In genomic region chr20:34705008-34705382, GRCh38 we compare ENCODE assay signal across 8 cellular contexts. TPM values are rescaled to one million over a fixed set of nuclear protein-coding genes. Genes with fewer than 3 reads are reported as not detected.
DNase-seq lines count a peak whose midpoint lies in the region; ATAC-seq and TF ChIP-seq lines count a peak whose summit lies in the region.

No MANE protein-coding gene starts in this region.

- no peak for TF ChIP-seq EP300 in esophagus muscularis mucosa (IDR thresholded peaks at IDR 0.05)

- H3K4me3 ChIP-seq in GM12864 (ENCODE audit: low read depth, low read length) (peak overlapping the region; percentile 71), esophagus muscularis mucosa (peak overlapping the region; percentile 69 to 97 (median 90)), psoas muscle (peak overlapping the region; percentile 81)

- TF ChIP-seq CTCF in GM12864 (IDR thresholded peaks at IDR 0.05; ENCODE audit: low read depth, low read length, missing control alignments) (no peak), RWPE1 (conservative IDR thresholded peaks at IDR 0.05; ENCODE audit: low read depth) (no peak), esophagus muscularis mucosa (IDR thresholded peaks at IDR 0.05) (no peak), psoas muscle (IDR thresholded peaks at IDR 0.05) (no peak), GM20000 (IDR thresholded peaks at IDR 0.05; ENCODE audit: extremely low read depth, missing control alignments) (no peak)

- DNase-seq in GM12864 (ENCODE audit: low read depth) (no peak), RWPE1 (ENCODE audit: low spot score) (no peak), esophagus muscularis mucosa (ENCODE audit: extremely low spot score) (no peak), psoas muscle (no peak), GM20000 (ENCODE audit: low spot score) (no peak)

- 14% methylated on average over 5 of the region's 5 CpGs for WGBS in esophagus muscularis mucosa
- 14 to 25% (median 20%) methylated on average over 5 of the region's 5 CpGs for WGBS in psoas muscle, 3 donors

- ATAC-seq in psoas muscle, result no peak
- ATAC-seq in activated CD4-positive, CD25-positive, alpha-beta regulatory T cell treated with anti-CD3 and anti-CD28 coated beads, Interleukin-2, amount 50 U/mL, for 24 hours, result no peak
- ATAC-seq in HG03342 (IDR thresholded peaks at IDR 0.05; ENCODE audit: unreplicated experiment), result no peak
- no peak for ATAC-seq in HG03520 (IDR thresholded peaks at IDR 0.05; ENCODE audit: unreplicated experiment)

- peaks cover 37 to 58% (median 50%) of the 10 kb centered on the region in 4 donors for H3K4me1 ChIP-seq in esophagus muscularis mucosa
- H3K4me1 ChIP-seq in psoas muscle, result peaks cover 23% of the 10 kb centered on the region

- no peak for TF ChIP-seq POLR2A in esophagus muscularis mucosa (IDR thresholded peaks at IDR 0.05; ENCODE audit: low read depth)

- H3K27me3 ChIP-seq in esophagus muscularis mucosa (no peaks in the 10 kb centered on the region), psoas muscle (ENCODE audit: insufficient read depth in 3 of 3, low read length in 2 of 3) (no peaks in the 10 kb centered on the region)

- H3K9me3 ChIP-seq in esophagus muscularis mucosa (no peaks in the 10 kb centered on the region), psoas muscle (no peaks in the 10 kb centered on the region)

- intact Hi-C loops in esophagus muscularis mucosa (cut with DNase I) (loop anchor here (5.0 to 10.0 kb wide), 3 partner anchors 128 to 400 kb away; partner anchors contain the start of gene AHCY), psoas muscle (cut with DNase I) (loop anchor here (5.0 to 10.0 kb wide), 4 partner anchors 128 to 390 kb away; partner anchors contain the start of gene MAP1LC3A (in 1 of the 2))

- H3K36me3 ChIP-seq in esophagus muscularis mucosa, result no peaks in the 10 kb centered on the region
- no peaks in the 10 kb centered on the region for H3K36me3 ChIP-seq in psoas muscle (ENCODE audit: insufficient read depth in 1 of 2, low read depth in 1 of 2)

- peak overlapping the region; percentile 89 for H3K27ac ChIP-seq in RWPE1
- peak overlapping the region; percentile 98 to 100 (median 100) for H3K27ac ChIP-seq in esophagus muscularis mucosa (replicated peaks in 1 of 4)
- peak overlapping the region; percentile 100 for H3K27ac ChIP-seq in psoas muscle

- POLR2A ChIA-PET in RWPE1 (lab: Yijun Ruan, JAX; ENCODE audit: low non-redundant PET), result interaction anchor here (0.5 kb wide), 1 partner anchor 767 kb away, joined by 7 read pairs; no protein-coding TSS in a partner anchor

- CTCF ChIA-PET in RWPE1 (lab: Yijun Ruan, JAX), result interaction anchor here (0.6 to 2.1 kb wide), 7 partner anchors 65 to 393 kb away, joined by 3 to 24 read pairs (median 11); no protein-coding TSS in a partner anchor

RNA-seq across cellular contexts. Expression of gene TP53INP2, which starts 0.9 kb away (rescaled TPM):
- 10 to 100 TPM; 37.1 to 73.1 (median 62.5) TPM for total RNA-seq in esophagus muscularis mucosa
- total RNA-seq in psoas muscle, result 10 to 100 TPM; 22.2 to 37.4 (median 27.8) TPM
- polyA plus RNA-seq in psoas muscle, result 10 to 100 TPM; 20.5 to 42.8 (median 23.8) TPM

RNA-seq across cellular contexts. Expression of gene PIGU, which starts 28.1 kb away (rescaled TPM):
- total RNA-seq in esophagus muscularis mucosa (10 to 100 TPM in 1 of 4 donors, 1 to 10 TPM in 3; 9.1 to 10.8 (median 9.5) TPM), psoas muscle (10 to 100 TPM in 3 of 4 donors, 1 to 10 TPM in 1; 9.5 to 15.0 (median 10.6) TPM)
- 10 to 100 TPM; 16.4 to 34.2 (median 17.1) TPM for polyA plus RNA-seq in psoas muscle
